15 cellular contexts compared by ENCODE assay signal in genomic region chr4:186878203-186878800, GRCh38.
"Had no signal": no experiment of that assay in that cellular context is flagged by ENCODE, and none has a peak within 500 bp of the region (broad histone marks: within the 10 kb centered on the region; RNA-seq: fewer than 3 reads in every experiment).

No MANE protein-coding gene starts in this region.

- H3K4me1 ChIP-seq: gastrocnemius medialis, heart left ventricle, thyroid gland had no signal

- H3K27me3 ChIP-seq: gastrocnemius medialis, heart left ventricle, thyroid gland had no signal

- H3K4me3 ChIP-seq: gastrocnemius medialis, heart left ventricle, lung, thyroid gland had no signal

- DNase-seq: activated CD4-positive, alpha-beta T cell treated with anti-CD3 and anti-CD28 coated beads, Interleukin-2, amount 50 U/mL, for 4 hours; activated effector memory CD4-positive, alpha-beta T cell treated with anti-CD3 and anti-CD28 coated beads, Interleukin-2, amount 50 U/mL, for 16 hours; activated naive CD4-positive, alpha-beta T cell treated with anti-CD3 and anti-CD28 coated beads, Interleukin-2, amount 50 U/mL, for 16 hours; activated T-cell treated with anti-CD3 and anti-CD28 coated beads, Interleukin-2, amount 50 U/mL, for 72 hours; effector memory CD8-positive, alpha-beta T cell; gastrocnemius medialis; heart left ventricle; kidney; nucleus accumbens; retina; stimulated activated CD8-positive, alpha-beta memory T cell treated with anti-CD3 and anti-CD28 coated beads, Interleukin-4, amount 100 ng/mL, for 48 hours; stimulated activated naive CD4-positive, alpha-beta T cell; T-helper 2 cell; thyroid gland had no signal

- H3K9me3 ChIP-seq: gastrocnemius medialis, thyroid gland had no signal

- H3K36me3 ChIP-seq: gastrocnemius medialis, heart left ventricle, thyroid gland had no signal

- H3K27ac ChIP-seq: gastrocnemius medialis, heart left ventricle, thyroid gland had no signal
